22 cellular contexts compared by ENCODE assay signal in the genomic region with DNA sequence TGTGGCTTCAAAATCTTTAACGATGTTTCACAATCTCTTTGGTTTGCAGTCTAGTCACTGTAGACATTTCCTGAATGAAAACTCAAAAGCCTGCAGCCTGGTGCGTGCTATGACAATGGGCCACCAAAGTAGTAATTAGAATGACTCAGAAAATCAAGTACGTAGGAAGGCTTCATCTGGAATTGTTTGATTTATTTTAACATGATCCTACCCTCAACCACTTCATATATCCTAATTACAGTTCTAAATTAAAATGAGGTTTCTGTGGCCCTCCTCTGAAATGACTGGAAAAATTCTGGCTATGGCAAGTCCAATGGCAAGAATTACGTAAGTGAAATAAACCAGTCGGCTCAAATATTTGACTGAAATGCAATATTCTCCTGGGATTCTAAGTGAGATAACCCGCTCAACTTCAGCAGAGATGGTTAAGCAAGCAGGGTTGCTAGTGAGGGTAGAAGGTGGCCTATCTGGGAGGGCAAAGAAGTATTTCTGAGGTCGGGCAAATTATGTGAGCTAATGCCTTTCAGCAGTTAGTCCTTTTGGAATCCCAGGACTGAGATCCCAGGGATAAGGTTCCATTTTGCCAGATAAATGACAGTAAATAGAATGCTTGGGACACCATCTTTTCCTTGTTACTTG.
A peak's percentile ranks its signal among the peaks of the same experiment; 100 is the strongest.
DNase-seq lines count a peak whose midpoint lies in the region; ATAC-seq and TF ChIP-seq lines count a peak whose summit lies in the region.
"Had no signal": no experiment of that assay in that cellular context is flagged by ENCODE, and none has a peak within 500 bp of the region (broad histone marks: within the 10 kb centered on the region; RNA-seq: fewer than 3 reads in every experiment).

No MANE protein-coding gene starts in this region.

- H3K36me3 ChIP-seq in trophoblast cell (ENCODE audit: control insufficient read depth in 1 of 2, insufficient read depth in 2 of 2, low read length in 2 of 2): peaks cover 0 to 3% of the 10 kb centered on the region in 2 experiments
- no peaks in the 10 kb centered on the region for H3K36me3 ChIP-seq in MG63
- H3K36me3 ChIP-seq in right lobe of liver: no peaks in the 10 kb centered on the region
- H3K36me3 ChIP-seq: adrenal gland, cardiac muscle cell, esophagus squamous epithelium, upper lobe of right lung had no signal

- intact Hi-C loops in right lobe of liver (cut with DNase I): no loop called here

- no peak overlapping the region for H3K27ac Mint-ChIP-seq in immature natural killer cell
- H3K27ac Mint-ChIP-seq: activated CD4-positive, alpha-beta T cell treated with anti-CD3 and anti-CD28 coated beads for 36 hours; activated T-cell treated with anti-CD3 and anti-CD28 coated beads, Interleukin-2, amount 50 U/mL, for 24 hours; CD4-positive, CD25-positive, alpha-beta regulatory T cell; T-helper 1 cell treated with Interleukin-12 subunit alpha and Interleukin-12 subunit beta and Interleukin-4 antibody, amounts not matched to agents 30 μg/mL and 1 μg/mL, for 36 hours had no signal

- H3K27me3 ChIP-seq in trophoblast cell (ENCODE audit: insufficient read depth, low read length) (no peaks in the 10 kb centered on the region), MG63 (no peaks in the 10 kb centered on the region), right lobe of liver (no peaks in the 10 kb centered on the region)
- H3K27me3 ChIP-seq: adrenal gland, cardiac muscle cell, esophagus squamous epithelium, upper lobe of right lung had no signal

- H4K12ac ChIP-seq in trophoblast cell (ENCODE audit: low read depth, low read length): no peak overlapping the region

- no peak overlapping the region for H4K8ac ChIP-seq in trophoblast cell (ENCODE audit: low read depth, low read length)

- H3K9me3 ChIP-seq in trophoblast cell (ENCODE audit: insufficient read depth, low read depth, low read length) (no peaks in the 10 kb centered on the region), MG63 (no peaks in the 10 kb centered on the region), right lobe of liver (no peaks in the 10 kb centered on the region)
- H3K9me3 ChIP-seq: adrenal gland, esophagus squamous epithelium, upper lobe of right lung had no signal

- H2BK12ac ChIP-seq in trophoblast cell (ENCODE audit: low read length): no peak overlapping the region

- H2BK5ac ChIP-seq in trophoblast cell (ENCODE audit: low read depth, low read length, poor library complexity): no peak overlapping the region

- peaks cover 17% of the 10 kb centered on the region for H3K79me1 ChIP-seq in trophoblast cell (ENCODE audit: low read length)

- H3K79me2 ChIP-seq in trophoblast cell (ENCODE audit: control insufficient read depth, insufficient read depth, low read length, poor library complexity): no peaks in the 10 kb centered on the region

- H2AFZ ChIP-seq in trophoblast cell (ENCODE audit: insufficient read depth, low read length, poor library complexity): no peak overlapping the region

- H3K4me1 Mint-ChIP-seq in immature natural killer cell: no peaks in the 10 kb centered on the region
- H3K4me1 Mint-ChIP-seq: activated CD4-positive, alpha-beta T cell treated with anti-CD3 and anti-CD28 coated beads for 36 hours; CD4-positive, CD25-positive, alpha-beta regulatory T cell had no signal

- TF ChIP-seq CTCF in AG09309 (IDR thresholded peaks at IDR 0.05; ENCODE audit: control insufficient read depth, insufficient read depth, low read depth, low read length, missing control alignments): no peak
- no peak for TF ChIP-seq CTCF in right lobe of liver (IDR thresholded peaks at IDR 0.05)

- peaks cover 0 to 8% (median 2%) of the 10 kb centered on the region in 6 donors for H3K9me3 Mint-ChIP-seq in immature natural killer cell
- H3K9me3 Mint-ChIP-seq: neural crest cell had no signal

- TF ChIP-seq POLR2A in right lobe of liver (IDR thresholded peaks at IDR 0.05): no peak

- no peak overlapping the region for H2AK5ac ChIP-seq in trophoblast cell (ENCODE audit: low read length)

- peak; percentile 76 for DNase-seq in AG09309 (ENCODE audit: low read depth)
- peak; percentile 94 for DNase-seq in H4 (ENCODE audit: low spot score)
- DNase-seq in amniotic epithelial cell (ENCODE audit: low read depth): peak; percentile 21
- peak; percentile 90 to 96 for DNase-seq in trophoblast cell
- no peak for DNase-seq in MG63
- DNase-seq in immature natural killer cell: no peak
- DNase-seq in right lobe of liver: no peak
- DNase-seq: activated CD4-positive, alpha-beta T cell treated with anti-CD3 and anti-CD28 coated beads for 36 hours; activated T-cell treated with anti-CD3 and anti-CD28 coated beads, Interleukin-2, amount 50 U/mL, for 24 hours; adrenal gland; CD4-positive, CD25-positive, alpha-beta regulatory T cell; esophagus squamous epithelium; NCI-H1436; NCI-H2171 treated with DMSO at 0.1 percent for 48 hours; NCI-H524 treated with DMSO at 0.1 percent for 48 hours; stimulated activated CD4-positive, alpha-beta T cell treated with anti-CD3 and anti-CD28 coated beads, Interleukin-1b, Interleukin-23, amount 100 ng/mL, for 48 hours; upper lobe of right lung had no signal

- peaks cover 0 to 11% of the 10 kb centered on the region in 2 experiments for H3K4me1 ChIP-seq in trophoblast cell (ENCODE audit: control insufficient read depth in 1 of 2, insufficient read depth in 2 of 2, low read length in 2 of 2)
- H3K4me1 ChIP-seq in right lobe of liver: no peaks in the 10 kb centered on the region
- H3K4me1 ChIP-seq: adrenal gland, upper lobe of right lung had no signal

- no peak overlapping the region for H3K4ac ChIP-seq in trophoblast cell (ENCODE audit: low read depth, low read length)

- no peak for ATAC-seq in GM18511 (IDR thresholded peaks at IDR 0.05; ENCODE audit: unreplicated experiment)
- no peak for ATAC-seq in right lobe of liver
- ATAC-seq: activated CD4-positive, alpha-beta T cell treated with anti-CD3 and anti-CD28 coated beads for 36 hours; upper lobe of right lung had no signal

- no peak overlapping the region for H4K91ac ChIP-seq in trophoblast cell (ENCODE audit: low read depth, low read length)

- no peak overlapping the region for H3K14ac ChIP-seq in trophoblast cell (ENCODE audit: low read length)

- no CpG with 5 or more reads among the region's 7 CpGs for WGBS in trophoblast cell (ENCODE audit: extremely low coverage, insufficient coverage, insufficient read length)
- 47% methylated on average over 7 of the region's 7 CpGs for WGBS in right lobe of liver (ENCODE audit: insufficient coverage, low coverage, low lambda C conversion rate, missing lambda C conversion rate)

- no peak overlapping the region for H3K18ac ChIP-seq in trophoblast cell (ENCODE audit: low read length)

- no peak overlapping the region for H3K4me3 Mint-ChIP-seq in immature natural killer cell
- H3K4me3 Mint-ChIP-seq: activated CD4-positive, alpha-beta T cell treated with anti-CD3 and anti-CD28 coated beads for 36 hours; activated T-cell treated with anti-CD3 and anti-CD28 coated beads, Interleukin-2, amount 50 U/mL, for 24 hours; CD4-positive, CD25-positive, alpha-beta regulatory T cell; neural crest cell; T-helper 1 cell treated with Interleukin-12 subunit alpha and Interleukin-12 subunit beta and Interleukin-4 antibody, amounts not matched to agents 30 μg/mL and 1 μg/mL, for 36 hours had no signal

- H3K23ac ChIP-seq in trophoblast cell (ENCODE audit: low read length): no peak overlapping the region

- H3K27ac ChIP-seq in trophoblast cell (ENCODE audit: low read depth, low read length) (peak overlapping the region; percentile 49), right lobe of liver (no peak overlapping the region)
- H3K27ac ChIP-seq: adrenal gland, cardiac muscle cell, upper lobe of right lung had no signal

- peak overlapping the region; percentile 48 for H2BK120ac ChIP-seq in trophoblast cell (ENCODE audit: insufficient read depth, low read length, poor library complexity)

- H3K36me3 Mint-ChIP-seq in immature natural killer cell: no peaks in the 10 kb centered on the region
- H3K36me3 Mint-ChIP-seq: CD4-positive, CD25-positive, alpha-beta regulatory T cell had no signal

- peaks cover 0 to 5% (median 3%) of the 10 kb centered on the region in 3 donors for H3K27me3 Mint-ChIP-seq in immature natural killer cell (ENCODE audit: low read depth in 3 of 3)
- H3K27me3 Mint-ChIP-seq: activated CD4-positive, alpha-beta T cell treated with anti-CD3 and anti-CD28 coated beads for 36 hours; activated T-cell treated with anti-CD3 and anti-CD28 coated beads, Interleukin-2, amount 50 U/mL, for 24 hours had no signal

- H3K9ac ChIP-seq in trophoblast cell (ENCODE audit: low read length): no peak overlapping the region

- H3K4me3 ChIP-seq in AG09309 (ENCODE audit: control insufficient read depth, low read depth, low read length) (no peak overlapping the region), trophoblast cell (ENCODE audit: low read depth, low read length) (no peak overlapping the region), MG63 (no peak overlapping the region), right lobe of liver (no peak overlapping the region)
- H3K4me3 ChIP-seq: adrenal gland, cardiac muscle cell, esophagus squamous epithelium, lung, upper lobe of right lung had no signal

- H3K4me2 ChIP-seq in trophoblast cell (ENCODE audit: low read length): no peak overlapping the region

Comparison
In these comparisons a context has a peak if more than half of its experiments do, and no peak if none do; other contexts are left out.
1. DNase-seq: peak in AG09309 (single experiment), H4 (single experiment), amniotic epithelial cell (single experiment) and trophoblast cell (2 of 2); none in MG63 (single experiment), immature natural killer cell (0 of 3) and right lobe of liver (0 of 3).